In genomic region chr11:110454609-110455008, GRCh38 we compare ENCODE assay signal across 20 cellular contexts. TPM values are rescaled to one million over a fixed set of nuclear protein-coding genes. Genes with fewer than 3 reads are reported as not detected.
DNase-seq lines count a peak whose midpoint lies in the region; ATAC-seq, FAIRE-seq and TF ChIP-seq lines count a peak whose summit lies in the region.
"Had no signal": no experiment of that assay in that cellular context is flagged by ENCODE, and none has a peak within 500 bp of the region (broad histone marks: within the 10 kb centered on the region; RNA-seq: fewer than 3 reads in every experiment).

No MANE protein-coding gene starts in this region.

- peaks cover 21% of the 10 kb centered on the region for H3K36me3 Mint-ChIP-seq in activated T-cell treated with anti-CD3 and anti-CD28 coated beads, Interleukin-2, amount 50 U/mL, for 4 hours (ENCODE audit: insufficient read depth)
- H3K36me3 Mint-ChIP-seq in stimulated activated memory B cell treated with anti-CD40 and anti-IgM and Interleukin-4, amounts not matched to agents 10 μg/mL and 1 μg/mL and 100 μg/mL, for 72 hours: peaks cover 18% of the 10 kb centered on the region

- no peak overlapping the region for H3K4me3 Mint-ChIP-seq in activated T-cell treated with anti-CD3 and anti-CD28 coated beads, Interleukin-2, amount 50 U/mL, for 4 hours
- no peak overlapping the region for H3K4me3 Mint-ChIP-seq in stimulated activated memory B cell treated with anti-CD40 and anti-IgM and Interleukin-4, amounts not matched to agents 10 μg/mL and 1 μg/mL and 100 μg/mL, for 72 hours
- H3K4me3 Mint-ChIP-seq: neural crest cell had no signal

- H3K27me3 Mint-ChIP-seq in activated T-cell treated with anti-CD3 and anti-CD28 coated beads, Interleukin-2, amount 50 U/mL, for 4 hours (ENCODE audit: low read depth): no peaks in the 10 kb centered on the region
- H3K27me3 Mint-ChIP-seq in stimulated activated memory B cell treated with anti-CD40 and anti-IgM and Interleukin-4, amounts not matched to agents 10 μg/mL and 1 μg/mL and 100 μg/mL, for 72 hours: no peaks in the 10 kb centered on the region

- H3K36me3 ChIP-seq in kidney (ENCODE audit: control insufficient read depth in 1 of 2, insufficient read depth in 2 of 2, low read length in 2 of 2): peaks cover under 1 to 6% of the 10 kb centered on the region in 2 donors
- H3K36me3 ChIP-seq: SJCRH30 had no signal

- no peak overlapping the region for H3K9ac ChIP-seq in kidney (ENCODE audit: low read length in 2 of 2)

- intact Hi-C loops in kidney (cut with DNase I): no loop called here

- H3K9me3 Mint-ChIP-seq in activated T-cell treated with anti-CD3 and anti-CD28 coated beads, Interleukin-2, amount 50 U/mL, for 4 hours: no peaks in the 10 kb centered on the region
- H3K9me3 Mint-ChIP-seq in stimulated activated memory B cell treated with anti-CD40 and anti-IgM and Interleukin-4, amounts not matched to agents 10 μg/mL and 1 μg/mL and 100 μg/mL, for 72 hours: no peaks in the 10 kb centered on the region
- H3K9me3 Mint-ChIP-seq: neural crest cell had no signal

- no peak overlapping the region for H3K27ac ChIP-seq in kidney (ENCODE audit: low read depth in 2 of 2, low read length in 2 of 2)
- H3K27ac ChIP-seq: SJCRH30, stomach had no signal

- ATAC-seq in activated T-cell treated with anti-CD3 and anti-CD28 coated beads, Interleukin-2, amount 50 U/mL, for 4 hours: peak; percentile 27 to 57
- ATAC-seq in GM21576 (IDR thresholded peaks at IDR 0.05; ENCODE audit: unreplicated experiment): peak; percentile 42
- ATAC-seq in HG03060 (IDR thresholded peaks at IDR 0.05; ENCODE audit: low read depth, unreplicated experiment): peak; percentile 29
- ATAC-seq in stimulated activated memory B cell treated with anti-CD40 and anti-IgM and Interleukin-4, amounts not matched to agents 10 μg/mL and 1 μg/mL and 100 μg/mL, for 72 hours: peak; percentile 61

- H3K4me1 ChIP-seq in kidney (ENCODE audit: control insufficient read depth in 1 of 2, insufficient read depth in 1 of 2, low read depth in 1 of 2, low read length in 2 of 2): no peaks in the 10 kb centered on the region
- H3K4me1 ChIP-seq: SJCRH30 had no signal

- TF ChIP-seq CTCF in kidney (IDR thresholded peaks at IDR 0.05; ENCODE audit: borderline replicate concordance, extremely low read depth, insufficient read depth): no peak

- H3K4me3 ChIP-seq in kidney (ENCODE audit: low read length in 2 of 2): no peak overlapping the region
- H3K4me3 ChIP-seq: SJCRH30, stomach had no signal

- no peak for FAIRE-seq in kidney (lab: Jason Lieb, UNC)
- FAIRE-seq: keratinocyte, urothelium cell line had no signal

- H3K9me3 ChIP-seq in kidney (ENCODE audit: control insufficient read depth in 1 of 2, low read length in 2 of 2): no peaks in the 10 kb centered on the region
- H3K9me3 ChIP-seq: SJCRH30, stomach had no signal

- peaks cover 35% of the 10 kb centered on the region for H3K4me1 Mint-ChIP-seq in activated T-cell treated with anti-CD3 and anti-CD28 coated beads, Interleukin-2, amount 50 U/mL, for 4 hours (ENCODE audit: low read depth)
- peaks cover 39% of the 10 kb centered on the region for H3K4me1 Mint-ChIP-seq in stimulated activated memory B cell treated with anti-CD40 and anti-IgM and Interleukin-4, amounts not matched to agents 10 μg/mL and 1 μg/mL and 100 μg/mL, for 72 hours

- no peak overlapping the region for H3K27ac Mint-ChIP-seq in stimulated activated memory B cell treated with anti-CD40 and anti-IgM and Interleukin-4, amounts not matched to agents 10 μg/mL and 1 μg/mL and 100 μg/mL, for 72 hours

- DNase-seq in activated T-cell treated with anti-CD3 and anti-CD28 coated beads, Interleukin-2, amount 50 U/mL, for 4 hours: no peak
- DNase-seq in activated T-cell treated with anti-CD3 and anti-CD28 coated beads, Interleukin-2, amount 50 U/mL, for 48 hours: no peak
- no peak for DNase-seq in NCI-H1930 (lab: John Stamatoyannopoulos, UW)
- no peak for DNase-seq in NCI-H1092 treated with DMSO at 0.1 percent for 48 hours (lab: John Stamatoyannopoulos, UW)
- no peak for DNase-seq in kidney
- DNase-seq: activated CD4-positive, alpha-beta T cell treated with anti-CD3 and anti-CD28 coated beads for 4 hours; amygdala; DMS79 treated with DMSO at 0.1 percent for 48 hours; effector CD8-positive, alpha-beta T cell; NCI-H526; OCI-M1; SJCRH30; stomach; T-helper 9 cell had no signal

RNA-seq across cellular contexts. Expression of gene FDX1, which starts 24.9 kb away (rescaled TPM):
- total RNA-seq in activated T-cell treated with anti-CD3 and anti-CD28 coated beads, Interleukin-2, amount 50 U/mL, for 4 hours: 10 to 100 TPM; 16.0 to 17.1 (median 16.0) TPM
- total RNA-seq in kidney: 13.1 TPM
- 34.4 TPM for polyA plus RNA-seq in kidney (ENCODE audit: insufficient read depth, low read depth, low replicate concordance)
